Comparison of ENCODE assay signal across 7 cellular contexts in genomic region chr7:118801366-118801765, GRCh38.
"Had no signal": no experiment of that assay in that cellular context is flagged by ENCODE, and none has a peak within 500 bp of the region (broad histone marks: within the 10 kb centered on the region; RNA-seq: fewer than 3 reads in every experiment).

No MANE protein-coding gene starts in this region.

- ATAC-seq: GM12878 had no signal

- H3K4me3 ChIP-seq: GM12878 had no signal

- DNase-seq: GDM1, GF-D8 had no signal

- FAIRE-seq: GM12878, GM12891, GM12892, GM18507, GM19239 had no signal
